ENCODE assay signal across 8 cellular contexts in the genomic region with DNA sequence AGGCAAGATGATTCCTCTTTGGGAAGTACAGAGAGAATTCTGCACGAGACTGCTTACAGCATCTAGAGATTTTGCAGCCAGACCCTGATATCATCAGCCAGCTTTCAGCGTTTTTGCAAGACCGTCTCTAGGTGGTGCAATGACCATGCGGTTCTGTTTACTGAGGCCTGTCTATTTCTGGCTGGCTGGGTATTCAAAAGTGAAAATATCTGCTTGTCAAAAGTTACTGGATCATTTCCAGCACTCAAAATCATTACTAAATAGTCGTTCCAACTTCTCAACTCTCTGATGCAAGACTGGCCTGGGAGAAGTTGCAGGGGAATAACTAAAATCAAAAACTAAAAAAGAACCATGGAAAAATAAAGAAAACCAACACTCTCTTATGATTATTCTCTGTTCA.
A peak's percentile ranks its signal among the peaks of the same experiment; 100 is the strongest.
DNase-seq lines count a peak whose midpoint lies in the region; ATAC-seq and TF ChIP-seq lines count a peak whose summit lies in the region.

No MANE protein-coding gene starts in this region.

- intact Hi-C loops in activated B cell treated with CpG ODN at 0.5 μM for 24 hours (cut with micrococcal nuclease), result loop anchor here (1.0 kb wide), 5 partner anchors 145 to 625 kb away; partner anchors contain the start of gene ELMO1

- peak overlapping the region; percentile 51 for H2AFZ ChIP-seq in neuronal stem cell (ENCODE audit: low read length)

- no peak overlapping the region for H3K27ac ChIP-seq in neuronal stem cell (replicated peaks; ENCODE audit: low read length)

- H3K27ac Mint-ChIP-seq in activated B cell treated with CpG ODN at 0.5 μM for 24 hours, result peak overlapping the region; percentile 10

- peaks cover 0 to 7% of the 10 kb centered on the region in 2 donors for H3K36me3 ChIP-seq in neuronal stem cell (replicated peaks in 1 of 2; ENCODE audit: control insufficient read depth in 2 of 2, insufficient read depth in 2 of 2, low read length in 2 of 2)

- no peak overlapping the region for H3K4me2 ChIP-seq in neuronal stem cell (ENCODE audit: insufficient read depth, low read length, poor library complexity, severe bottlenecking)

- H3K4me1 Mint-ChIP-seq in activated B cell treated with CpG ODN at 0.5 μM for 24 hours, result peaks cover 11% of the 10 kb centered on the region

- H2BK120ac ChIP-seq in neuronal stem cell (ENCODE audit: low read depth, low read length), result no peak overlapping the region

- no peaks in the 10 kb centered on the region for H3K27me3 ChIP-seq in neuronal stem cell (ENCODE audit: control insufficient read depth in 3 of 3, insufficient read depth in 3 of 3, low read depth in 1 of 3, low read length in 3 of 3)

- ATAC-seq in activated B cell treated with CpG ODN at 0.5 μM for 24 hours (ENCODE audit: low read depth), result peak; percentile 75

- H3K9me3 Mint-ChIP-seq in activated B cell treated with CpG ODN at 0.5 μM for 24 hours, result no peaks in the 10 kb centered on the region

- peak; percentile 44 for DNase-seq in ACHN
- DNase-seq in GM04504 (ENCODE audit: low read depth), result peak; percentile 28
- no peak for DNase-seq in HFF-Myc (ENCODE audit: extremely low read depth, low read depth)
- DNase-seq in NCI-H1048 (lab: John Stamatoyannopoulos, UW), result peak; percentile 10
- DNase-seq in activated B cell treated with CpG ODN at 0.5 μM for 24 hours, result no peak
- peak; percentile 96 for DNase-seq in fibroblast of pulmonary artery (ENCODE audit: low read depth)
- peak; percentile 17 for DNase-seq in neuronal stem cell (ENCODE audit: low spot score)
- no peak for DNase-seq in NCI-H345 treated with DMSO at 0.1 percent for 48 hours (lab: John Stamatoyannopoulos, UW; ENCODE audit: unreplicated experiment)

- POLR2A ChIA-PET in activated B cell treated with CpG ODN at 0.5 μM for 24 hours (lab: Charles Lee), result interaction anchor here (0.8 kb wide), 1 partner anchor 144 kb away, joined by 3 read pairs; no protein-coding TSS in a partner anchor

- H3K9ac ChIP-seq in neuronal stem cell (ENCODE audit: low read depth, low read length, poor library complexity), result no peak overlapping the region

- peaks cover 86% of the 10 kb centered on the region for H3K36me3 Mint-ChIP-seq in activated B cell treated with CpG ODN at 0.5 μM for 24 hours (ENCODE audit: low read depth)

- no peak overlapping the region for H4K8ac ChIP-seq in neuronal stem cell (ENCODE audit: low read depth, low read length)

- CTCF ChIA-PET in activated B cell treated with CpG ODN at 0.5 μM for 24 hours (lab: Charles Lee), result interaction anchor here (0.7 to 4.0 kb wide), 11 partner anchors 10 to 625 kb away, joined by 3 to 42 read pairs (median 4); no protein-coding TSS in a partner anchor

- H2BK15ac ChIP-seq in neuronal stem cell (ENCODE audit: low read length), result no peak overlapping the region

- no peak overlapping the region for H3K4me3 Mint-ChIP-seq in activated B cell treated with CpG ODN at 0.5 μM for 24 hours

- H3K4me3 ChIP-seq in HFF-Myc (replicated peaks; ENCODE audit: low read depth, low read length) (no peak overlapping the region), fibroblast of pulmonary artery (replicated peaks; ENCODE audit: low read depth, low read length) (no peak overlapping the region), neuronal stem cell (ENCODE audit: low read length in 2 of 2) (no peak overlapping the region)

- no peak overlapping the region for H2AK5ac ChIP-seq in neuronal stem cell (ENCODE audit: low read depth, low read length)

- no peaks in the 10 kb centered on the region for H3K9me3 ChIP-seq in neuronal stem cell (replicated peaks in 1 of 2; ENCODE audit: control insufficient read depth in 2 of 2, insufficient read depth in 1 of 2, low read depth in 1 of 2, low read length in 2 of 2)

- no CpG with 5 or more reads among the region's 5 CpGs for WGBS in neuronal stem cell (ENCODE audit: extremely low coverage in 2 of 2, insufficient read length in 2 of 2, insufficient replicate concordance in 1 of 2), 2 donors

- H3K27me3 Mint-ChIP-seq in activated B cell treated with CpG ODN at 0.5 μM for 24 hours, result no peaks in the 10 kb centered on the region

- H3K4me1 ChIP-seq in neuronal stem cell (ENCODE audit: control insufficient read depth in 2 of 2, insufficient read depth in 1 of 2, low read depth in 1 of 2, low read length in 2 of 2), result peaks cover 0 to 2% of the 10 kb centered on the region in 2 donors

- H2BK12ac ChIP-seq in neuronal stem cell (ENCODE audit: low read length), result no peak overlapping the region

- H3K4ac ChIP-seq in neuronal stem cell (ENCODE audit: low read length), result no peak overlapping the region

- H3K18ac ChIP-seq in neuronal stem cell (ENCODE audit: low read length), result no peak overlapping the region

- TF ChIP-seq CTCF in HFF-Myc (IDR thresholded peaks at IDR 0.05; ENCODE audit: low read depth, low read length, missing control alignments) (peak; percentile 37), activated B cell treated with CpG ODN at 0.5 μM for 24 hours (IDR thresholded peaks at IDR 0.05) (no peak), fibroblast of pulmonary artery (IDR thresholded peaks at IDR 0.05; ENCODE audit: low read length, missing control alignments) (peak; percentile 61)

- H3K14ac ChIP-seq in neuronal stem cell (ENCODE audit: low read length), result no peak overlapping the region

- in situ Hi-C loops in ACHN (cut with HindIII; ENCODE audit: low pct_ligation_motif_present, low pct_unique_long_range_greater_than_20kb, low sequenced_read_pairs), result loop anchor here (25.0 kb wide), 1 partner anchor 721 kb away; no protein-coding TSS in a partner anchor

- H3K23ac ChIP-seq in neuronal stem cell (ENCODE audit: low read depth, low read length, poor library complexity), result no peak overlapping the region

- no peak overlapping the region for H4K91ac ChIP-seq in neuronal stem cell (ENCODE audit: low read depth, low read length, poor library complexity)

- no peak overlapping the region for H2BK5ac ChIP-seq in neuronal stem cell (ENCODE audit: low read length)

- no peaks in the 10 kb centered on the region for H3K79me1 ChIP-seq in neuronal stem cell (ENCODE audit: low read depth, low read length)

Comparison
In these comparisons a context has a peak if more than half of its experiments do, and no peak if none do; other contexts are left out.
1. DNase-seq: peak in ACHN (single experiment), GM04504 (single experiment), NCI-H1048 (single experiment), fibroblast of pulmonary artery (single experiment) and neuronal stem cell (single experiment); none in HFF-Myc (single experiment), activated B cell treated with CpG ODN at 0.5 μM for 24 hours (single experiment) and NCI-H345 treated with DMSO at 0.1 percent for 48 hours (single experiment).